Comparison of ENCODE assay signal across 8 cellular contexts in genomic region chr2:68714866-68715265, GRCh38.
DNase-seq lines count a peak whose midpoint lies in the region; ATAC-seq and TF ChIP-seq lines count a peak whose summit lies in the region.

No MANE protein-coding gene starts in this region.

- no peaks in the 10 kb centered on the region for H3K9me3 Mint-ChIP-seq in nephron progenitor cell

- DNase-seq in AML-193 (lab: John Stamatoyannopoulos, UW): peak; percentile 91 to 94
- peak; percentile 95 for DNase-seq in SKM-1 (lab: John Stamatoyannopoulos, UW; ENCODE audit: unreplicated experiment)
- DNase-seq in hippocampal formation (lab: John Stamatoyannopoulos, UW): peak; percentile 14 to 19
- no peak for DNase-seq in DMS 273 treated with DMSO at 0.1 percent for 48 hours (lab: John Stamatoyannopoulos, UW)
- no peak for DNase-seq in nephron progenitor cell
- DNase-seq in ACHN: no peak

- H3K27ac Mint-ChIP-seq in nephron progenitor cell: no peak overlapping the region

- peak; percentile 65 for ATAC-seq in GM19025 (IDR thresholded peaks at IDR 0.05; ENCODE audit: low read depth, unreplicated experiment)
- peak; percentile 81 for ATAC-seq in HG03066 (IDR thresholded peaks at IDR 0.05; ENCODE audit: low read depth, unreplicated experiment)

- in situ Hi-C loops in ACHN (cut with HindIII; ENCODE audit: low pct_ligation_motif_present, low pct_unique_long_range_greater_than_20kb, low sequenced_read_pairs): no loop called here

- no peak for TF ChIP-seq CTCF in nephron progenitor cell (IDR thresholded peaks at IDR 0.05)

- H3K27me3 Mint-ChIP-seq in nephron progenitor cell (ENCODE audit: low read depth, poor library complexity): peaks cover 9% of the 10 kb centered on the region

- H3K4me3 Mint-ChIP-seq in nephron progenitor cell: no peak overlapping the region

- H3K36me3 Mint-ChIP-seq in nephron progenitor cell (ENCODE audit: low read depth): no peaks in the 10 kb centered on the region

- H3K4me1 Mint-ChIP-seq in nephron progenitor cell: no peaks in the 10 kb centered on the region

Comparison
In these comparisons a context has a peak if more than half of its experiments do, and no peak if none do; other contexts are left out.
1. DNase-seq: peak in AML-193 (2 of 2), SKM-1 (single experiment) and hippocampal formation (2 of 2); none in DMS 273 treated with DMSO at 0.1 percent for 48 hours (single experiment), nephron progenitor cell (single experiment) and ACHN (single experiment).